ENCODE assay signal across 32 cellular contexts in the genomic region with DNA sequence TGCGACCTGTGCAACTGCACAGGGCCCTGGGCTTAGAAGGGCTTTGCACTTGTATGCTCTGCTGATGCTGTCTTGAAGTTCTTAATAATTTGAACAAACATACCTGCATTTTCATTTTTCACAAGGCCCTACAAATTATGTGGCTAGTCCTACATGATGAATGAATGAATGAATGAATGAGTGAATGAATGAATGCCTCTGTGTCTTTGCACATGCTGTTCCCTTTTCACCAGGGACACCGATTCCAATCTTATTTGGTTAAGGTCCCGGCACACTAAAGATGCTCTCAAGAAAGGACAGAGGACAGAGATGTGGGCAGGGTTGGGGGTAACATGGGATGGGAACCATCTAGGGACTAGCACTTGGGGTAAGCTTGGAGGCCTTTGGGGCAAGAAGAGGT. TPM values are rescaled to one million over a fixed set of nuclear protein-coding genes. Genes with fewer than 3 reads are reported as not detected.
"Had no signal": no experiment of that assay in that cellular context is flagged by ENCODE, and none has a peak within 500 bp of the region (broad histone marks: within the 10 kb centered on the region; RNA-seq: fewer than 3 reads in every experiment).

No MANE protein-coding gene starts in this region.

- DNase-seq: naive thymus-derived CD8-positive, alpha-beta T cell; nephron progenitor cell; occipital lobe; ovary; posterior cingulate gyrus; psoas muscle; right cardiac atrium; spleen; stimulated activated CD4-positive, alpha-beta T cell treated with anti-CD3 and anti-CD28 coated beads, Interleukin-12 subunit alpha, Interleukin-12 subunit beta, amount 100 ng/mL, for 4 hours; stimulated activated CD4-positive, alpha-beta T cell treated with anti-CD3 and anti-CD28 coated beads, Interleukin-1b, Interleukin-23, amount 100 ng/mL, for 48 hours; stimulated activated CD4-positive, alpha-beta T cell treated with anti-CD3 and anti-CD28 coated beads, Interleukin-4, amount 100 ng/mL, for 1 hour; stimulated activated CD4-positive, alpha-beta T cell treated with anti-CD3 and anti-CD28 coated beads, Interleukin-4, amount 100 ng/mL, for 4 hours; stimulated activated CD8-positive, alpha-beta memory T cell treated with anti-CD3 and anti-CD28 coated beads, Interleukin-4, amount 100 ng/mL, for 48 hours; stimulated activated naive CD4-positive, alpha-beta T cell; stimulated activated naive CD8-positive, alpha-beta T cell treated with anti-CD3 and anti-CD28 coated beads, Interleukin-15, amount 100 ng/mL, for 72 hours; stimulated activated naive CD8-positive, alpha-beta T cell treated with anti-CD3 and anti-CD28 coated beads, Interleukin-15, Interleukin-2, amounts not matched to agents 100 U/mL and 50 U/mL, for 24 hours; substantia nigra; testis; tibial artery; transverse colon; upper lobe of right lung; uterus had no signal

- H3K4me3 ChIP-seq: ovary, psoas muscle, skin epidermis, smooth muscle cell, spleen, suprapubic skin, testis, tibial artery, transverse colon, upper lobe of right lung, uterus had no signal

- H3K9me3 ChIP-seq: ovary, psoas muscle, spleen, suprapubic skin, testis, tibial artery, transverse colon, upper lobe of right lung, uterus had no signal

- ATAC-seq: naive thymus-derived CD8-positive, alpha-beta T cell; right cardiac atrium; sciatic nerve; stimulated activated memory B cell treated with anti-CD40 and anti-IgM and Interleukin-4, amounts not matched to agents 10 μg/mL and 1 μg/mL and 100 μg/mL, for 72 hours; stimulated activated naive CD8-positive, alpha-beta T cell treated with anti-CD3 and anti-CD28 coated beads, Interleukin-15, amount 100 ng/mL, for 72 hours; stimulated activated naive CD8-positive, alpha-beta T cell treated with anti-CD3 and anti-CD28 coated beads, Interleukin-15, Interleukin-2, amounts not matched to agents 100 U/mL and 50 U/mL, for 24 hours; upper lobe of right lung had no signal

- H3K79me2 ChIP-seq: parathyroid adenoma had no signal

- H3K27me3 Mint-ChIP-seq: naive thymus-derived CD8-positive, alpha-beta T cell; stimulated activated naive CD8-positive, alpha-beta T cell treated with anti-CD3 and anti-CD28 coated beads, Interleukin-15, amount 100 ng/mL, for 72 hours; type B pancreatic cell had no signal

- H3K27ac ChIP-seq: ovary, parathyroid adenoma, psoas muscle, skin epidermis, spleen, suprapubic skin, testis, tibial artery, transverse colon, upper lobe of right lung, uterus had no signal

- H2AFZ ChIP-seq: parathyroid adenoma had no signal

- H3K27ac Mint-ChIP-seq: natural killer cell treated with Interleukin-12 subunit alpha and Interleukin-12 subunit beta and Interleukin-15 and Interleukin-18, amount 100 ng/mL, for 72 hours; nephron progenitor cell; progenitor cell of endocrine pancreas; stimulated activated memory B cell treated with anti-CD40 and anti-IgM and Interleukin-4, amounts not matched to agents 10 μg/mL and 1 μg/mL and 100 μg/mL, for 72 hours; type B pancreatic cell had no signal

- H3K27me3 ChIP-seq: ovary, spleen, suprapubic skin, testis, transverse colon, upper lobe of right lung, uterus had no signal

- H3K4me1 ChIP-seq: parathyroid adenoma, psoas muscle, spleen had no signal

- H3K4me1 Mint-ChIP-seq: stimulated activated memory B cell treated with anti-CD40 and anti-IgM and Interleukin-4, amounts not matched to agents 10 μg/mL and 1 μg/mL and 100 μg/mL, for 72 hours had no signal

- H3K4me3 Mint-ChIP-seq: naive thymus-derived CD8-positive, alpha-beta T cell; natural killer cell treated with Interleukin-12 subunit alpha and Interleukin-12 subunit beta and Interleukin-15 and Interleukin-18, amount 100 ng/mL, for 72 hours; nephron progenitor cell; neural crest cell; stimulated activated memory B cell treated with anti-CD40 and anti-IgM and Interleukin-4, amounts not matched to agents 10 μg/mL and 1 μg/mL and 100 μg/mL, for 72 hours; stimulated activated naive CD8-positive, alpha-beta T cell treated with anti-CD3 and anti-CD28 coated beads, Interleukin-15, amount 100 ng/mL, for 72 hours; type B pancreatic cell had no signal

- H3K9me3 Mint-ChIP-seq: naive thymus-derived CD8-positive, alpha-beta T cell; natural killer cell treated with Interleukin-12 subunit alpha and Interleukin-12 subunit beta and Interleukin-15 and Interleukin-18, amount 100 ng/mL, for 72 hours; neural crest cell; stimulated activated memory B cell treated with anti-CD40 and anti-IgM and Interleukin-4, amounts not matched to agents 10 μg/mL and 1 μg/mL and 100 μg/mL, for 72 hours; stimulated activated naive CD8-positive, alpha-beta T cell treated with anti-CD3 and anti-CD28 coated beads, Interleukin-15, amount 100 ng/mL, for 72 hours; type B pancreatic cell had no signal

- H3K36me3 ChIP-seq: ovary, spleen, suprapubic skin, tibial artery, transverse colon, upper lobe of right lung, uterus had no signal

- H3K9ac ChIP-seq: parathyroid adenoma had no signal

- H3K36me3 Mint-ChIP-seq: naive thymus-derived CD8-positive, alpha-beta T cell; natural killer cell treated with Interleukin-12 subunit alpha and Interleukin-12 subunit beta and Interleukin-15 and Interleukin-18, amount 100 ng/mL, for 72 hours; stimulated activated memory B cell treated with anti-CD40 and anti-IgM and Interleukin-4, amounts not matched to agents 10 μg/mL and 1 μg/mL and 100 μg/mL, for 72 hours; type B pancreatic cell had no signal

- H3K4me2 ChIP-seq: smooth muscle cell had no signal

RNA-seq across cellular contexts. Expression of a gene that starts 39.4 kb away (rescaled TPM):
- total RNA-seq: naive thymus-derived CD8-positive, alpha-beta T cell; natural killer cell treated with Interleukin-12 subunit alpha and Interleukin-12 subunit beta and Interleukin-15 and Interleukin-18, amount 100 ng/mL, for 72 hours had no signal
- polyA plus RNA-seq: naive thymus-derived CD8-positive, alpha-beta T cell had no signal
